8 cellular contexts compared by ENCODE assay signal in genomic region chr17:20867938-20868661, GRCh38.
DNase-seq lines count a peak whose midpoint lies in the region; ATAC-seq and TF ChIP-seq lines count a peak whose summit lies in the region.
"Not testable (repeated sequence)": the region's sequence is repeated elsewhere in the genome, so short reads cannot be mapped to it uniquely, and the experiment has no call there.

No MANE protein-coding gene starts in this region.

- not testable (repeated sequence) for H3K4me1 ChIP-seq in H9 (ENCODE audit: insufficient read depth, low read length); testis

- not testable (repeated sequence) for H3K14ac ChIP-seq in H9 (ENCODE audit: insufficient read depth, low read length)

- H3K27me3 Mint-ChIP-seq in H9 (ENCODE audit: low read depth); glutamatergic neuron (ENCODE audit: unreplicated experiment); nephron progenitor cell (ENCODE audit: low read depth, poor library complexity): not testable (repeated sequence)

- H3K4me3 ChIP-seq in iPS-18c (ENCODE audit: insufficient read depth, low read depth, low read length) (peak overlapping the region; percentile 58), testis (peak overlapping the region in 1 of 2 donors; percentile 43)

- H2BK12ac ChIP-seq in H9 (ENCODE audit: insufficient read length, low read depth, low read length): not testable (repeated sequence)

- H3K23ac ChIP-seq in H9 (ENCODE audit: insufficient read length, low read depth, low read length): not testable (repeated sequence)

- not testable (repeated sequence) for H3K36me3 Mint-ChIP-seq in H9 (ENCODE audit: insufficient read depth in 1 of 3, low read depth in 3 of 3); glutamatergic neuron (ENCODE audit: unreplicated experiment); nephron progenitor cell (ENCODE audit: low read depth)

- not testable (repeated sequence) for H2BK15ac ChIP-seq in H9 (ENCODE audit: low read depth, low read length)

- H2AFZ ChIP-seq in H9 (ENCODE audit: low read length): not testable (repeated sequence)

- H2BK120ac ChIP-seq in H9 (ENCODE audit: low read depth, low read length, poor library complexity, severe bottlenecking): not testable (repeated sequence)

- H3K18ac ChIP-seq in H9 (ENCODE audit: insufficient read length, low read depth, low read length): peak overlapping the region; percentile 68

- H4K5ac ChIP-seq in H9 (ENCODE audit: insufficient read length, low read depth, low read length): not testable (repeated sequence)

- H3K56ac ChIP-seq in H9 (ENCODE audit: insufficient read length, low read depth, low read length): not testable (repeated sequence)

- not testable (repeated sequence) for H4K8ac ChIP-seq in H9 (replicated peaks; ENCODE audit: insufficient read length, low read depth, low read length)

- not testable (repeated sequence) for H2BK20ac ChIP-seq in H9 (ENCODE audit: low read depth, low read length, poor library complexity, severe bottlenecking)

- not testable (repeated sequence) for H3K27ac Mint-ChIP-seq in H9; glutamatergic neuron (ENCODE audit: unreplicated experiment); nephron progenitor cell

- H3K79me2 ChIP-seq in H9 (ENCODE audit: insufficient read depth, low read length): not testable (repeated sequence)

- H3K9ac ChIP-seq in H9 (ENCODE audit: extremely low read depth, insufficient read length, low read length): peak overlapping the region; percentile 57

- not testable (repeated sequence) for H4K91ac ChIP-seq in H9 (ENCODE audit: insufficient read length, low read depth, low read length)

- not testable (repeated sequence) for H2BK5ac ChIP-seq in H9 (ENCODE audit: insufficient read length, low read length)

- H3K79me1 ChIP-seq in H9 (ENCODE audit: insufficient read depth, low read depth, low read length, poor library complexity, severe bottlenecking): not testable (repeated sequence)

- H3K4ac ChIP-seq in H9 (ENCODE audit: low read depth, low read length): not testable (repeated sequence)

- intact Hi-C loops in testis (cut with DNase I; ENCODE audit: low total_unique reads): not testable (repeated sequence)

- H3K4me1 Mint-ChIP-seq in H9 (peaks cover 26 to 31% of the 10 kb centered on the region in 2 experiments), glutamatergic neuron (ENCODE audit: low read depth, unreplicated experiment) (peaks cover 16% of the 10 kb centered on the region), nephron progenitor cell (peaks cover 32% of the 10 kb centered on the region)

- not testable (repeated sequence) for H3K9me3 Mint-ChIP-seq in H9; glutamatergic neuron (ENCODE audit: unreplicated experiment); nephron progenitor cell

- H3K9me3 ChIP-seq in H9 (ENCODE audit: control insufficient read depth, low read depth, low read length); iPS-18c (ENCODE audit: control insufficient read depth, insufficient read depth, low read length); testis: not testable (repeated sequence)

- not testable (repeated sequence) for H3K27me3 ChIP-seq in H9 (ENCODE audit: insufficient read depth, low read length); testis

- H3K36me3 ChIP-seq in testis (ENCODE audit: low read depth, missing control alignments): not testable (repeated sequence)

- H3K4me2 ChIP-seq in H9 (ENCODE audit: insufficient read depth, insufficient read length, low read length): not testable (repeated sequence)

- H3K4me3 Mint-ChIP-seq in H9; glutamatergic neuron (ENCODE audit: unreplicated experiment); nephron progenitor cell: not testable (repeated sequence)

- not testable (repeated sequence) for H2AK5ac ChIP-seq in H9 (ENCODE audit: insufficient read length, low read length)

- WGBS in H9 (ENCODE audit: extremely low coverage, insufficient read length, low lambda C conversion rate): no CpG with 5 or more reads among the region's 25 CpGs
- 66 to 68% methylated on average over 25 of the region's 25 CpGs for WGBS in testis, 2 donors

- DNase-seq in DMS53 (lab: John Stamatoyannopoulos, UW) (peak; percentile 66), H9 (peak; percentile 72), NCI-H1048 (lab: John Stamatoyannopoulos, UW) (peak; percentile 21), glutamatergic neuron (peak; percentile 50), nephron progenitor cell (peak; percentile 46), testis (peak; percentile 67)

- H4K20me1 ChIP-seq in H9 (ENCODE audit: control insufficient read depth, insufficient read depth, insufficient read length): not testable (repeated sequence)

- not testable (repeated sequence) for TF ChIP-seq CTCF in H9 (conservative IDR thresholded peaks at IDR 0.05); glutamatergic neuron (IDR thresholded peaks at IDR 0.05; ENCODE audit: partially characterized antibody, unreplicated experiment); nephron progenitor cell (IDR thresholded peaks at IDR 0.05); testis (IDR thresholded peaks at IDR 0.05)

- ATAC-seq in SK-N-SH treated with all-trans-retinoic acid at 6 μM for 48 hours: peak; percentile 100

- H3T11ph ChIP-seq in H9 (ENCODE audit: low read length): not testable (repeated sequence)

- H3K23me2 ChIP-seq in H9 (ENCODE audit: insufficient read length, low read depth, low read length, poor library complexity, severe bottlenecking): not testable (repeated sequence)

- H3K27ac ChIP-seq in H9 (ENCODE audit: insufficient read length, low read depth, low read length); testis: not testable (repeated sequence)

- not testable (repeated sequence) for TF ChIP-seq POLR2A in testis (IDR thresholded peaks at IDR 0.05)

Comparison
In these comparisons a context has a peak if more than half of its experiments do, and no peak if none do; other contexts are left out.
1. DNase-seq: peak in every context shown above with its lines; median percentile 72 in H9; 67 in testis; 66 in DMS53; 50 in glutamatergic neuron; 46 in nephron progenitor cell; 21 in NCI-H1048.